19 cellular contexts compared by ENCODE assay signal in genomic region chr22:35560824-35561223, GRCh38. TPM values are rescaled to one million over a fixed set of nuclear protein-coding genes. Genes with fewer than 3 reads are reported as not detected.
DNase-seq lines count a peak whose midpoint lies in the region; ATAC-seq, FAIRE-seq and TF ChIP-seq lines count a peak whose summit lies in the region.
"Had no signal": no experiment of that assay in that cellular context is flagged by ENCODE, and none has a peak within 500 bp of the region (broad histone marks: within the 10 kb centered on the region; RNA-seq: fewer than 3 reads in every experiment).

No MANE protein-coding gene starts in this region.

- no peak for TF ChIP-seq CTCF in HCT116 (IDR thresholded peaks at IDR 0.05 in 2 of 3, conservative IDR thresholded peaks at IDR 0.05 in 1 of 3; ENCODE audit: borderline replicate concordance in 1 of 3, insufficient read depth in 1 of 3, low read depth in 2 of 3, low read length in 2 of 3)
- no peak for TF ChIP-seq CTCF in K562 (IDR thresholded peaks at IDR 0.05 in 2 of 3, conservative IDR thresholded peaks at IDR 0.05 in 1 of 3; ENCODE audit: insufficient read depth in 2 of 3, low read depth in 1 of 3, low read length in 3 of 3)
- no peak for TF ChIP-seq CTCF in neural progenitor cell (IDR thresholded peaks at IDR 0.05)
- no peak for TF ChIP-seq CTCF in BE2C (IDR thresholded peaks at IDR 0.05; ENCODE audit: low read depth, low read length)

- no CpG with 5 or more reads among the region's 1 CpG for WGBS in K562 (ENCODE audit: insufficient coverage, low coverage, missing lambda C conversion rate)

- DNase-seq in HCT116 (ENCODE audit: low read depth, low spot score): no peak
- DNase-seq in K562 (ENCODE audit: extremely low read depth in 1 of 4, low spot score in 3 of 4): no peak
- no peak for DNase-seq in neural progenitor cell (ENCODE audit: low spot score)
- no peak for DNase-seq in urothelium cell line (ENCODE audit: low spot score)
- DNase-seq in SJCRH30: no peak
- DNase-seq in BE2C: no peak
- DNase-seq: 8988T; Calu3; CD8-positive, alpha-beta T cell; DMS79 treated with DMSO at 0.1 percent for 48 hours; GF-D8; HFFc6 had no signal

- TF ChIP-seq RAD21 in HCT116 (IDR thresholded peaks at IDR 0.05; ENCODE audit: low read depth): no peak
- no peak for TF ChIP-seq RAD21 in K562 (CRISPR knock-in tag; conservative IDR thresholded peaks at IDR 0.05 in 1 of 2, IDR thresholded peaks at IDR 0.05 in 1 of 2)

- TF ChIP-seq POLR2A in HCT116 (IDR thresholded peaks at IDR 0.05; ENCODE audit: borderline replicate concordance, extremely low read depth, insufficient read depth, insufficient read length) (no peak), K562 (conservative IDR thresholded peaks at IDR 0.05) (no peak)

- POLR2A ChIA-PET in HCT116 (lab: Charles Lee): interaction anchor here (1.0 kb wide), 1 partner anchor 200 kb away, joined by 3 read pairs; no protein-coding TSS in a partner anchor
- POLR2A ChIA-PET in K562 (lab: Yijun Ruan, JAX): interaction anchor here (0.6 kb wide), 1 partner anchor 11 kb away, joined by 3 read pairs; no protein-coding TSS in a partner anchor

- no peak overlapping the region for H3K9ac ChIP-seq in HCT116 (ENCODE audit: low read length)
- no peak overlapping the region for H3K9ac ChIP-seq in K562 (ENCODE audit: insufficient read depth in 1 of 2, low read depth in 2 of 2, low read length in 2 of 2)
- H3K9ac ChIP-seq in neural progenitor cell: no peak overlapping the region
- H3K9ac ChIP-seq: BLaER1 treated with 17β-estradiol and CSF1 and Interleukin-3, amounts not matched to agents 10 nM and 100 nM had no signal

- H3F3A ChIP-seq in neural progenitor cell (ENCODE audit: low read depth): no peaks in the 10 kb centered on the region

- no peak for TF ChIP-seq EP300 in K562 (IDR thresholded peaks at IDR 0.05; ENCODE audit: low read length)

- no peaks in the 10 kb centered on the region for H3K36me3 Mint-ChIP-seq in neural progenitor cell
- H3K36me3 Mint-ChIP-seq: CD8-positive, alpha-beta T cell had no signal

- CTCF ChIA-PET in HCT116 (lab: Charles Lee): no interaction called here
- CTCF ChIA-PET in K562 (lab: Yijun Ruan, JAX; ENCODE audit: low intra/inter-chr PET ratio): no interaction called here

- H2AFZ ChIP-seq in HCT116 (ENCODE audit: low read depth, low read length, poor library complexity, severe bottlenecking) (no peak overlapping the region), K562 (ENCODE audit: low read depth, low read length) (no peak overlapping the region), neural progenitor cell (replicated peaks) (no peak overlapping the region)

- H3K9me2 ChIP-seq in HCT116 (ENCODE audit: insufficient read depth): no peaks in the 10 kb centered on the region

- H3K4me3 Mint-ChIP-seq in neural progenitor cell: peak overlapping the region; percentile 36
- H3K4me3 Mint-ChIP-seq: CD8-positive, alpha-beta T cell had no signal

- H4K20me1 ChIP-seq in HCT116 (ENCODE audit: insufficient read depth) (no peaks in the 10 kb centered on the region), K562 (replicated peaks; ENCODE audit: control insufficient read depth, insufficient read depth, low read length) (no peaks in the 10 kb centered on the region), neural progenitor cell (ENCODE audit: low read depth) (no peaks in the 10 kb centered on the region)

- H3K79me2 ChIP-seq in HCT116 (ENCODE audit: insufficient read depth, low read length): no peaks in the 10 kb centered on the region
- H3K79me2 ChIP-seq in K562 (ENCODE audit: control insufficient read depth, insufficient read depth, low read length): no peaks in the 10 kb centered on the region
- H3K79me2 ChIP-seq in neural progenitor cell (ENCODE audit: low read depth): no peaks in the 10 kb centered on the region

- no peak overlapping the region for H3K27ac Mint-ChIP-seq in neural progenitor cell
- H3K27ac Mint-ChIP-seq: CD8-positive, alpha-beta T cell; HFFc6 had no signal

- H3K4me1 Mint-ChIP-seq in neural progenitor cell: peaks cover 37% of the 10 kb centered on the region

- intact Hi-C loops in HCT116 (cut with micrococcal nuclease): no loop called here
- intact Hi-C loops in K562 (cut with micrococcal nuclease): no loop called here

- BruUV-seq in HCT116 (replicated peaks; lab: Mats Ljungman, UMichigan) (no TSS peak), K562 (replicated peaks; lab: Mats Ljungman, UMichigan) (no TSS peak)

- FAIRE-seq in K562 (lab: Jason Lieb, UNC) (no peak), urothelium cell line (lab: Jason Lieb, UNC) (peak; percentile 9)

- peaks cover 28% of the 10 kb centered on the region for H3K27me3 Mint-ChIP-seq in neural progenitor cell (ENCODE audit: insufficient read depth, low read depth)

- H3K4me1 ChIP-seq in HCT116 (ENCODE audit: control insufficient read depth in 1 of 2, insufficient read depth in 2 of 2, low read length in 2 of 2): peaks cover 27 to 42% of the 10 kb centered on the region in 2 experiments
- no peaks in the 10 kb centered on the region; a peak in 2 of 5 replicates for H3K4me1 ChIP-seq in K562 (replicated peaks in 1 of 2; ENCODE audit: control insufficient read depth in 2 of 2, insufficient read depth in 2 of 2, low read length in 2 of 2)
- H3K4me1 ChIP-seq in neural progenitor cell: peaks cover 8% of the 10 kb centered on the region
- no peaks in the 10 kb centered on the region; the same call in 1 of the 2 replicates for H3K4me1 ChIP-seq in SJCRH30
- no peaks in the 10 kb centered on the region for H3K4me1 ChIP-seq in BE2C
- H3K4me1 ChIP-seq: HAP-1 had no signal

- in situ Hi-C loops in K562 (cut with MboI): no loop called here

- H3K9me1 ChIP-seq in K562 (ENCODE audit: control insufficient read depth, insufficient read depth, low read length): no peaks in the 10 kb centered on the region

- H3K4me3 ChIP-seq in HCT116 (replicated peaks in 1 of 2; ENCODE audit: low read depth in 1 of 2, low read length in 2 of 2): no peak overlapping the region
- H3K4me3 ChIP-seq in K562: no peak overlapping the region
- no peak overlapping the region for H3K4me3 ChIP-seq in neural progenitor cell
- H3K4me3 ChIP-seq in SJCRH30: no peak overlapping the region
- H3K4me3 ChIP-seq in BE2C (ENCODE audit: low read depth, low read length): no peak overlapping the region
- H3K4me3 ChIP-seq: BLaER1 treated with 17β-estradiol and CSF1 and Interleukin-3, amounts not matched to agents 10 nM and 100 nM; HAP-1 had no signal

- H3K4me2 ChIP-seq in HCT116 (ENCODE audit: low read length) (peak overlapping the region; percentile 91; the same call in 1 of the 2 replicates), K562 (ENCODE audit: insufficient read depth, low read length) (no peak overlapping the region), neural progenitor cell (no peak overlapping the region)

- H3K27ac ChIP-seq in HCT116 (ENCODE audit: low read depth, low read length) (no peak overlapping the region), K562 (ENCODE audit: extremely low read depth, low read depth, low read length) (no peak overlapping the region), neural progenitor cell (no peak overlapping the region), SJCRH30 (no peak overlapping the region)
- H3K27ac ChIP-seq: BLaER1 treated with 17β-estradiol and CSF1 and Interleukin-3, amounts not matched to agents 10 nM and 100 nM; HL-60 had no signal

- ATAC-seq in HCT116 (no peak), K562 (no peak), GM21825 (IDR thresholded peaks at IDR 0.05; ENCODE audit: unreplicated experiment) (no peak)
- ATAC-seq: CD8-positive, alpha-beta T cell had no signal

- H3K9me3 ChIP-seq in HCT116 (ENCODE audit: control insufficient read depth in 1 of 2, insufficient read depth in 1 of 2, low read depth in 1 of 2, low read length in 2 of 2): peaks cover 0 to 6% of the 10 kb centered on the region in 2 experiments; a peak in 1 of 4 replicates
- no peaks in the 10 kb centered on the region; the same call in 1 of the 2 replicates for H3K9me3 ChIP-seq in K562 (replicated peaks; ENCODE audit: control insufficient read depth, insufficient read depth, low read depth, low read length)
- no peaks in the 10 kb centered on the region for H3K9me3 ChIP-seq in neural progenitor cell (ENCODE audit: low read depth)
- no peaks in the 10 kb centered on the region for H3K9me3 ChIP-seq in SJCRH30 (replicated peaks)
- H3K9me3 ChIP-seq in BE2C: no peaks in the 10 kb centered on the region
- H3K9me3 ChIP-seq: HAP-1 had no signal

- peaks cover 1% of the 10 kb centered on the region for H3K9me3 Mint-ChIP-seq in neural progenitor cell
- H3K9me3 Mint-ChIP-seq: CD8-positive, alpha-beta T cell; HFFc6 had no signal

- RAD21 ChIA-PET in HCT116 (lab: Charles Lee; ENCODE audit: low non-redundant PET in 1 of 2, low total read pairs in 2 of 2, uncharacterized antibody in 2 of 2, unreplicated experiment in 2 of 2): no interaction called here

- no peaks in the 10 kb centered on the region for H3K36me3 ChIP-seq in HCT116 (ENCODE audit: control insufficient read depth in 1 of 2, insufficient read depth in 2 of 2, low read length in 2 of 2)
- H3K36me3 ChIP-seq in K562 (ENCODE audit: control insufficient read depth, insufficient read depth, low read length): no peaks in the 10 kb centered on the region
- no peaks in the 10 kb centered on the region for H3K36me3 ChIP-seq in neural progenitor cell
- H3K36me3 ChIP-seq in SJCRH30: no peaks in the 10 kb centered on the region
- no peaks in the 10 kb centered on the region for H3K36me3 ChIP-seq in BE2C
- H3K36me3 ChIP-seq: BLaER1 treated with 17β-estradiol and CSF1 and Interleukin-3, amounts not matched to agents 10 nM and 100 nM; HAP-1 had no signal

- H3K27me3 ChIP-seq in HCT116 (ENCODE audit: insufficient read depth, low read length) (no peaks in the 10 kb centered on the region), K562 (ENCODE audit: control insufficient read depth in 2 of 2, insufficient read depth in 2 of 2, low read length in 2 of 2) (peaks cover 4 to 39% of the 10 kb centered on the region in 2 experiments), neural progenitor cell (no peaks in the 10 kb centered on the region), SJCRH30 (no peaks in the 10 kb centered on the region), BE2C (no peaks in the 10 kb centered on the region)

RNA-seq across cellular contexts. Expression of gene RASD2, which starts 20.2 kb away (rescaled TPM):
- 2.4 TPM for total RNA-seq in HCT116 (2021; ENCODE audit: unreplicated experiment)
- 2.2 and 2.5 TPM in 2 replicates for polyA plus RNA-seq in HCT116 (2012)
- not detected in 2 replicates for total RNA-seq in K562 (2011; cell fraction: chromatin; rRNA removed; ENCODE audit: low replicate concordance)
- not detected in 2 replicates for total RNA-seq in K562 (2011; cell fraction: nucleolus; rRNA removed)
- total RNA-seq in K562 (2011; cell fraction: nucleoplasm; rRNA removed): not detected in 2 replicates
- 0.05 TPM in 1 of 2 replicates, not detected in the other for total RNA-seq in K562 (2014; rRNA removed)
- total RNA-seq in K562 (2014; rRNA removed; fragmentation: Illumina TruSeq; extraction: Trizol): not detected in 2 replicates
- total RNA-seq in K562 (2015; rRNA removed; fragmentation: Illumina TruSeq; extraction: Trizol): not detected in 2 replicates
- total RNA-seq in K562 (2021): 0.04 TPM in 1 of 2 replicates, not detected in the other
- not detected in 2 replicates for polyA plus RNA-seq in K562 (2011; rRNA removed)
- not detected in 2 replicates for polyA plus RNA-seq in K562 (2011; cell fraction: cytosol; rRNA removed)
- not detected in 2 replicates for polyA plus RNA-seq in K562 (2011; cell fraction: nucleus; rRNA removed)
- 0.06 TPM in 1 of 2 replicates, not detected in the other for polyA plus RNA-seq in K562 (2012)
- polyA plus RNA-seq in K562 (2014; fragmentation: Illumina TruSeq; extraction: Trizol): not detected in 2 replicates
- polyA plus RNA-seq in K562 (2014; fragmentation: Nextera tagmentation; extraction: Ambion mirVana): not detected
- polyA plus RNA-seq in K562 (2014; rRNA removed): not detected in 2 replicates
- polyA minus RNA-seq in K562 (2011; rRNA and poly(A)+ RNA removed): not detected in 2 replicates
- not detected in 2 replicates for polyA minus RNA-seq in K562 (2011; cell fraction: cytosol; rRNA and poly(A)+ RNA removed)
- not detected in 2 replicates for polyA minus RNA-seq in K562 (2011; cell fraction: nucleus; rRNA and poly(A)+ RNA removed)
- total RNA-seq in neural progenitor cell (ENCODE audit: low replicate concordance): 0.04 and 0.19 TPM in 2 replicates
- not detected in 2 replicates for total RNA-seq in SJCRH30 (2014; rRNA removed; shearing (Covaris generic))
- polyA plus RNA-seq in BE2C (2012; ENCODE audit: insufficient read depth, insufficient read length, low read depth): not detected
- total RNA-seq: HFFc6, HT1080 had no signal

RNA-seq across cellular contexts. Expression of gene MB, which starts 56.3 kb away (rescaled TPM):
- total RNA-seq in HCT116 (2021; ENCODE audit: unreplicated experiment): 1.5 TPM
- 2.3 and 3.3 TPM in 2 replicates for polyA plus RNA-seq in HCT116 (2012)
- not detected in 2 replicates for total RNA-seq in K562 (2011; cell fraction: chromatin; rRNA removed; ENCODE audit: low replicate concordance)
- not detected in 2 replicates for total RNA-seq in K562 (2011; cell fraction: nucleolus; rRNA removed)
- not detected in 2 replicates for total RNA-seq in K562 (2011; cell fraction: nucleoplasm; rRNA removed)
- total RNA-seq in K562 (2014; rRNA removed): not detected in 2 replicates
- not detected in 2 replicates for total RNA-seq in K562 (2014; rRNA removed; fragmentation: Illumina TruSeq; extraction: Trizol)
- total RNA-seq in K562 (2015; rRNA removed; fragmentation: Illumina TruSeq; extraction: Trizol): not detected in 2 replicates
- not detected in 2 replicates for total RNA-seq in K562 (2021)
- not detected in 2 replicates for polyA plus RNA-seq in K562 (2011; rRNA removed)
- polyA plus RNA-seq in K562 (2011; cell fraction: cytosol; rRNA removed): not detected in 2 replicates
- polyA plus RNA-seq in K562 (2011; cell fraction: nucleus; rRNA removed): not detected in 2 replicates
- 0.42 TPM in 1 of 2 replicates, not detected in the other for polyA plus RNA-seq in K562 (2012)
- not detected in 2 replicates for polyA plus RNA-seq in K562 (2014; fragmentation: Illumina TruSeq; extraction: Trizol)
- not detected for polyA plus RNA-seq in K562 (2014; fragmentation: Nextera tagmentation; extraction: Ambion mirVana)
- polyA plus RNA-seq in K562 (2014; rRNA removed): not detected in 2 replicates
- not detected in 2 replicates for polyA minus RNA-seq in K562 (2011; rRNA and poly(A)+ RNA removed)
- not detected in 2 replicates for polyA minus RNA-seq in K562 (2011; cell fraction: cytosol; rRNA and poly(A)+ RNA removed)
- not detected in 2 replicates for polyA minus RNA-seq in K562 (2011; cell fraction: nucleus; rRNA and poly(A)+ RNA removed)
- total RNA-seq in neural progenitor cell (ENCODE audit: low replicate concordance): 0.53 TPM in 1 of 2 replicates, not detected in the other
- 4.4 and 6.3 TPM in 2 replicates for total RNA-seq in SJCRH30 (2014; rRNA removed; shearing (Covaris generic))
- not detected for polyA plus RNA-seq in BE2C (2012; ENCODE audit: insufficient read depth, insufficient read length, low read depth)
- total RNA-seq: Calu3; CD8-positive, alpha-beta T cell; H4; HFFc6; HT1080 had no signal
- polyA plus RNA-seq: AG04450 had no signal
